8 cellular contexts compared by ENCODE assay signal in the genomic region with DNA sequence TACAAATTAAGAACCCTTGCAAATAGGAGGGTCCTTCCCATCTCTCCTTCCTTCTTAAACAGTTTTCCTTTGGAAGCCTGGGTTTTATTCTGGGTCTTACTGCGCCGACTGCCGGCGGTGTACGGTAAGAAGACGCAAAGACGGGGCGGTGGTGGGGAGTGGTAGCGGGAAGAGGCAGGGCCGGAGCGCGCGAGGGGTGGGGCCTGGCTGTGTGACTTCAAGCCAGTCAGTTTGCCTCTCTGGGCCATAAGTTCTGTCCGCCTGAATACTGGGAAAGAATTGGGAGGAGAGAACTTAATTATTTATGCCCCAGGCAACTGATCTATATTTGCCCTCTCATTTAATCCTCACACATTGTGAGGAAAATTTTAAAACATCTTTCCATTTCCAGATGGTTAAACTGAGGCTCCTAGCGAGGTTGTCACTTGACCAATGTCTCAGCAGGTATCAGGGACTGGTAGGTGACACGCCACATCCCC. TPM values are rescaled to one million over a fixed set of nuclear protein-coding genes. Genes with fewer than 3 reads are reported as not detected.
DNase-seq lines count a peak whose midpoint lies in the region; ATAC-seq and TF ChIP-seq lines count a peak whose summit lies in the region.

No MANE protein-coding gene starts in this region.

- WGBS in ectodermal cell, 2 experiments, result 1% methylated on average over 16 of the region's 16 CpGs
- 1 to 22% methylated on average over 16 of the region's 16 CpGs for WGBS in lung, 2 donors

- H3K9me3 ChIP-seq in ectodermal cell (ENCODE audit: control insufficient read depth, low read length) (no peaks in the 10 kb centered on the region), lung (ENCODE audit: control insufficient read depth in 2 of 2, insufficient read depth in 1 of 2, low read length in 1 of 2) (no peaks in the 10 kb centered on the region)

- H3K4me1 ChIP-seq in ectodermal cell (ENCODE audit: control insufficient read depth, insufficient read depth, low read length) (no peaks in the 10 kb centered on the region), lung (ENCODE audit: control insufficient read depth in 2 of 2, insufficient read depth in 2 of 2, low read length in 2 of 2) (peaks cover 0 to 2% of the 10 kb centered on the region in 2 donors)

- H3K36me3 ChIP-seq in ectodermal cell (ENCODE audit: control insufficient read depth, insufficient read depth, low read length) (no peaks in the 10 kb centered on the region), lung (ENCODE audit: control insufficient read depth in 2 of 2, insufficient read depth in 2 of 2, low read length in 2 of 2) (peaks cover 0 to 1% of the 10 kb centered on the region in 2 donors)

- in situ Hi-C loops in GM13976 (cut with MboI; ENCODE audit: low sequenced_read_pairs, unreplicated experiment), result no loop called here

- H3K4me3 ChIP-seq in ectodermal cell (ENCODE audit: insufficient read depth, low read depth, low read length) (peak overlapping the region; percentile 32), lung (no peak overlapping the region)

- peak; percentile 56 for TF ChIP-seq CTCF in GM13976 (IDR thresholded peaks at IDR 0.05; ENCODE audit: borderline replicate concordance, control extremely low read depth, extremely low read depth, insufficient read depth, missing control alignments)
- peak; percentile 24 for TF ChIP-seq CTCF in lung (IDR thresholded peaks at IDR 0.05; ENCODE audit: control extremely low read depth, extremely low read depth)

- H3K27me3 ChIP-seq in ectodermal cell (ENCODE audit: control insufficient read depth, insufficient read depth, low read length, poor library complexity, severe bottlenecking), result no peaks in the 10 kb centered on the region
- peaks cover 3% of the 10 kb centered on the region for H3K27me3 ChIP-seq in lung (ENCODE audit: control insufficient read depth, insufficient read depth)

- peak; percentile 72 for DNase-seq in GM13976 (ENCODE audit: low spot score)
- peak; percentile 37 for DNase-seq in NCI-H524 treated with DMSO at 0.1 percent for 48 hours (lab: John Stamatoyannopoulos, UW)
- DNase-seq in activated CD4-positive, alpha-beta T cell treated with anti-CD3 and anti-CD28 coated beads, Interleukin-2, amount 50 U/mL, for 48 hours, result peak; percentile 76 to 83
- DNase-seq in lung (ENCODE audit: low spot score), result peak; percentile 83
- DNase-seq in stimulated activated CD4-positive, alpha-beta T cell treated with anti-CD3 and anti-CD28 coated beads, TNF-alpha, amount 100 ng/mL, for 24 hours (ENCODE audit: low read depth in 3 of 3), result peak; percentile 44 to 77 (median 56)

- H3K27ac ChIP-seq in ectodermal cell (ENCODE audit: insufficient read depth, low read depth, low read length, poor library complexity, severe bottlenecking), result peak overlapping the region; percentile 81
- H3K27ac ChIP-seq in lung (ENCODE audit: low read depth in 1 of 2, low read length in 1 of 2), result peak overlapping the region; percentile 90 to 97

- ATAC-seq in HG03196 (IDR thresholded peaks at IDR 0.05; ENCODE audit: unreplicated experiment) (peak; percentile 46), lung (ENCODE audit: insufficient read depth, low FRiP score) (peak; percentile 61), HG03025 (IDR thresholded peaks at IDR 0.05; ENCODE audit: low FRiP score, unreplicated experiment) (no peak)

RNA-seq across cellular contexts. Expression of gene KANTR, which starts 0.7 kb away (rescaled TPM):
- 8.8 TPM for polyA plus RNA-seq in ectodermal cell (2013, experiment 1 of 4)
- 9.6 TPM for polyA plus RNA-seq in ectodermal cell (2013, experiment 2 of 4)
- polyA plus RNA-seq in ectodermal cell (2013, experiment 3 of 4), result 6.3 TPM
- polyA plus RNA-seq in ectodermal cell (2013, experiment 4 of 4), result 7.1 TPM
- 10 to 100 TPM; 10.7 to 30.5 TPM for total RNA-seq in lung
- polyA plus RNA-seq in lung, result 1 to 10 TPM; 1.4 to 8.6 TPM

RNA-seq across cellular contexts. Expression of gene TSPYL2, which starts 11.0 kb away (rescaled TPM):
- 55.9 TPM for polyA plus RNA-seq in ectodermal cell (2013, experiment 1 of 4)
- 55.5 TPM for polyA plus RNA-seq in ectodermal cell (2013, experiment 2 of 4)
- polyA plus RNA-seq in ectodermal cell (2013, experiment 3 of 4), result 45.1 TPM
- 49.4 TPM for polyA plus RNA-seq in ectodermal cell (2013, experiment 4 of 4)
- total RNA-seq in lung, result 10 to 100 TPM; 20.8 to 44.0 TPM
- 10 to 100 TPM; 29.5 to 66.2 TPM for polyA plus RNA-seq in lung

RNA-seq across cellular contexts. Expression of gene GPR173, which starts 44.6 kb away (rescaled TPM):
- 19.5 TPM for polyA plus RNA-seq in ectodermal cell (2013, experiment 1 of 4)
- polyA plus RNA-seq in ectodermal cell (2013, experiment 2 of 4), result 25.5 TPM
- polyA plus RNA-seq in ectodermal cell (2013, experiment 3 of 4), result 14.6 TPM
- polyA plus RNA-seq in ectodermal cell (2013, experiment 4 of 4), result 19.7 TPM
- total RNA-seq in lung, result 1 to 10 TPM; 3.1 to 4.6 TPM
- polyA plus RNA-seq in lung, result under 1 TPM; 0.94 to 0.96 TPM
